Comparison of ENCODE assay signal across 1 cellular context in the genomic region with DNA sequence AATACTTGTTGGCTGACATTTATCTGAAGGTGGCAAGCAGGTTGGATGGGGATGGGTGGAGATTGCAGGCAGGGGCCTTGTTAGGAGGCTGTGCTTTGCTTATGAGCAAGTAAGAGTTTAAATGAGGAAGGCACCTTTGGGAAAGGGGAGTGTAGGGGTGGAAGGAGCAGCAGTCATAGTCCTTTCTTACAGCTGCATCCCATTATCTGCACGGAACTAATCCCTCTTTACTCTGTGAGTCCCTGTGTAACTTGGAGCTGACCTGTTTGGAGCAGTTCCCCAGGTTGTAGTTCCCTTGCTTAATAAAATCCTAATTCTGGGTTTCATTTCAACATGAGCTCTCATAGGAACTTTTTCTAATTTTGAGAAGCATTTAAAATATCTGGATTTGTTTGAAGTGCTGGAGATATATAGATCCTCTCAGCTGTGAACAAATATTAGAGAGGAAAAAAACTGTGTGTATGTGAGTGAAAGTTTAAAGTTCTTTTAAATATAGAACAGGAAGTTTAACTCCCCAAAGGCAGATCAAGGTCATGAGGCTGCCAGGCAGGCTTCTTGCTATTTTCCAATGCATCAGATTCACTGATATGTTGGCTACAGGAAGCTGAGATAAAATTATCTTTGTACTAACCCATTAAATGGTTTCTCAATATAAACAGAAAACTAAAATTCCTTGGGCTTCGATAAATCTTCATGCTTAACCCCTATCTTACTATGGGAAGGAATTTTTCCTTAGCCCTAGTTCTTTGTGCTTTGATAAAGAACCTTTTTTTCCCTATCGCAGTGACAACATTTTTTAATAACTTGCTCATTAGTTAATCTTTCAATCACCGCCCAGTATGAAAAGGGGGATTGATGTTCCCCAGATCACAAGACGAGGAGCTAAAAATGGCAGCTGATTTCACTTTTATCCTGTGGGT.
TF ChIP-seq lines count a peak whose summit lies in the region.

No MANE protein-coding gene starts in this region.

TF ChIP-seq in liver, 16 proteins besides CTCF, POLR2A, EP300 and RAD21 (continued from another document):
- TF ChIP-seq, protein P1, sequence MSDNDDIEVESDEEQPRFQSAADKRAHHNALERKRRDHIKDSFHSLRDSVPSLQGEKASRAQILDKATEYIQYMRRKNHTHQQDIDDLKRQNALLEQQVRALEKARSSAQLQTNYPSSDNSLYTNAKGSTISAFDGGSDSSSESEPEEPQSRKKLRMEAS (IDR thresholded peaks at IDR 0.05), result no peak
TF ChIP-seq in liver: peak in this region for 5.
